Comparison of ENCODE assay signal across 8 cellular contexts in genomic region chr1:24414884-24415333, GRCh38. TPM values are rescaled to one million over a fixed set of nuclear protein-coding genes. Genes with fewer than 3 reads are reported as not detected.
DNase-seq lines count a peak whose midpoint lies in the region; ATAC-seq and TF ChIP-seq lines count a peak whose summit lies in the region.

No MANE protein-coding gene starts in this region.

- H3K4me1 Mint-ChIP-seq in IgD-negative memory B cell, result peaks cover 33 to 37% (median 33%) of the 10 kb centered on the region in 3 donors
- peaks cover 59% of the 10 kb centered on the region for H3K4me1 Mint-ChIP-seq in chondrocyte (ENCODE audit: low read depth)
- H3K4me1 Mint-ChIP-seq in nephron, result peaks cover 25% of the 10 kb centered on the region

- ATAC-seq in HG02571 (IDR thresholded peaks at IDR 0.05; ENCODE audit: unreplicated experiment), result no peak
- ATAC-seq in GM18511 (IDR thresholded peaks at IDR 0.05; ENCODE audit: unreplicated experiment), result no peak

- H3K4me3 ChIP-seq in BE2C (ENCODE audit: low read depth, low read length), result peak overlapping the region; percentile 84

- DNase-seq in BE2C (no peak), chondrocyte (ENCODE audit: low spot score) (no peak), NCI-H2081 (lab: John Stamatoyannopoulos, UW) (no peak), NCI-H526 (lab: John Stamatoyannopoulos, UW) (no peak)

- peak overlapping the region; percentile 91 to 99 (median 97) for H3K4me3 Mint-ChIP-seq in IgD-negative memory B cell
- H3K4me3 Mint-ChIP-seq in chondrocyte (ENCODE audit: unreplicated experiment), result peak overlapping the region; percentile 95
- peak overlapping the region; percentile 90 to 93 (median 91) for H3K4me3 Mint-ChIP-seq in nephron

- TF ChIP-seq CTCF in BE2C (IDR thresholded peaks at IDR 0.05; ENCODE audit: low read depth, low read length) (no peak), chondrocyte (IDR thresholded peaks at IDR 0.05) (no peak), nephron (IDR thresholded peaks at IDR 0.05; ENCODE audit: unreplicated experiment in 3 of 3) (no peak)

- no peaks in the 10 kb centered on the region for H3K27me3 ChIP-seq in BE2C

- peaks cover 4% of the 10 kb centered on the region for H3K36me3 Mint-ChIP-seq in IgD-negative memory B cell
- peaks cover 2% of the 10 kb centered on the region for H3K36me3 Mint-ChIP-seq in chondrocyte (ENCODE audit: low read depth)
- peaks cover 4% of the 10 kb centered on the region for H3K36me3 Mint-ChIP-seq in nephron (ENCODE audit: low read depth)

- H3K4me1 ChIP-seq in BE2C, result no peaks in the 10 kb centered on the region

- H3K27me3 Mint-ChIP-seq in IgD-negative memory B cell (no peaks in the 10 kb centered on the region), chondrocyte (ENCODE audit: low read depth) (no peaks in the 10 kb centered on the region), nephron (ENCODE audit: low read depth) (peaks cover 4% of the 10 kb centered on the region)

- no peaks in the 10 kb centered on the region for H3K36me3 ChIP-seq in BE2C

- H3K9me3 ChIP-seq in BE2C, result no peaks in the 10 kb centered on the region

- H3K27ac Mint-ChIP-seq in IgD-negative memory B cell (peak overlapping the region; percentile 22 to 94 (median 93)), chondrocyte (ENCODE audit: unreplicated experiment) (no peak overlapping the region), nephron (peak overlapping the region in 1 of 3 experiments; percentile 58)

- no peaks in the 10 kb centered on the region for H3K9me3 Mint-ChIP-seq in IgD-negative memory B cell
- no peaks in the 10 kb centered on the region for H3K9me3 Mint-ChIP-seq in chondrocyte (ENCODE audit: low read depth)
- no peaks in the 10 kb centered on the region for H3K9me3 Mint-ChIP-seq in nephron

RNA-seq across cellular contexts. Expression of gene NIPAL3, which starts 0.7 kb away (rescaled TPM):
- 2.8 TPM for polyA plus RNA-seq in BE2C (2012; ENCODE audit: insufficient read depth, insufficient read length, low read depth)
- polyA plus RNA-seq in IgD-negative memory B cell, result 36.3 TPM
- 27.1 to 35.3 TPM (median 29.3 TPM) in 3 replicates for total RNA-seq in chondrocyte

RNA-seq across cellular contexts. Expression of gene STPG1, which starts 1.3 kb away (rescaled TPM):
- polyA plus RNA-seq in BE2C (2012; ENCODE audit: insufficient read depth, insufficient read length, low read depth), result 2.3 TPM
- 5.8 TPM for polyA plus RNA-seq in IgD-negative memory B cell
- 5.0 to 6.8 TPM (median 5.8 TPM) in 3 replicates for total RNA-seq in chondrocyte
